29 cellular contexts compared by ENCODE assay signal in the genomic region with DNA sequence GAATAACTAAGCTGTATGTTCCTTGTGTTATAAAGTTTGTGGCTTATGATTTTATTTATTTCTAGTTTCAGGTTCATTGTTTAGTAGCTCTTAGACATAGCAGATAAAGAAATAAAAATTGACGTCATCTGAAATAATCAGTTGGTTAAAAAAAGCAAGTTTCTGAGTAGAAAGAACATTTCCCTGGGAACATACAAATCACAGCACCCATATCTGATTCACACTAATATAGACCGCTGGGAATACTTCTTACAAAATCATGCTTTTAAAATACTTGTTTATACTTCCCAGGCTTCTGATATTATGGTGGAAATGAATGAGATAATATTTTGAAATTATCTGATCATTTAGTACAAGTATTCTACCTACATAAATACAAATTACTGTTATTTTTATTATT.
"Had no signal": no experiment of that assay in that cellular context is flagged by ENCODE, and none has a peak within 500 bp of the region (broad histone marks: within the 10 kb centered on the region; RNA-seq: fewer than 3 reads in every experiment).

No MANE protein-coding gene starts in this region.

- FAIRE-seq: pancreas had no signal

- H3K4me1 ChIP-seq: pancreas, prostate gland, right atrium auricular region, spleen, suprapubic skin, tibial artery, transverse colon, upper lobe of right lung, uterus had no signal

- H3K27me3 ChIP-seq: pancreas, right atrium auricular region, testis, upper lobe of right lung, uterus had no signal

- H3K9me3 ChIP-seq: neutrophil, pancreas, prostate gland, right atrium auricular region, spleen, suprapubic skin, testis, transverse colon, upper lobe of right lung, uterus had no signal

- H3K36me3 ChIP-seq: neutrophil, pancreas, prostate gland, right atrium auricular region, spleen, suprapubic skin, tibial artery, transverse colon, upper lobe of right lung, uterus had no signal

- H3K4me2 ChIP-seq: smooth muscle cell had no signal

- DNase-seq: naive thymus-derived CD8-positive, alpha-beta T cell; nephron progenitor cell; nucleus accumbens; pancreas; retina; spleen; stimulated activated CD4-positive, alpha-beta T cell treated with anti-CD3 and anti-CD28 coated beads, Interleukin-12 subunit alpha, Interleukin-12 subunit beta, amount 100 ng/mL, for 4 hours; stimulated activated CD4-positive, alpha-beta T cell treated with anti-CD3 and anti-CD28 coated beads, Interleukin-1b, Interleukin-23, amount 100 ng/mL, for 48 hours; stimulated activated CD4-positive, alpha-beta T cell treated with anti-CD3 and anti-CD28 coated beads, Interleukin-4, amount 100 ng/mL, for 1 hour; stimulated activated CD4-positive, alpha-beta T cell treated with anti-CD3 and anti-CD28 coated beads, Interleukin-4, amount 100 ng/mL, for 4 hours; stimulated activated CD8-positive, alpha-beta memory T cell treated with anti-CD3 and anti-CD28 coated beads, Interleukin-4, amount 100 ng/mL, for 48 hours; stimulated activated naive CD4-positive, alpha-beta T cell; stimulated activated naive CD8-positive, alpha-beta T cell treated with anti-CD3 and anti-CD28 coated beads, Interleukin-15, amount 100 ng/mL, for 72 hours; stimulated activated naive CD8-positive, alpha-beta T cell treated with anti-CD3 and anti-CD28 coated beads, Interleukin-15, Interleukin-2, amounts not matched to agents 100 U/mL and 50 U/mL, for 24 hours; substantia nigra; testis; tibial artery; transverse colon; upper lobe of right lung; uterus had no signal

- H3K4me3 ChIP-seq: pancreas, prostate gland, right atrium auricular region, skin epidermis, smooth muscle cell, spleen, suprapubic skin, testis, tibial artery, transverse colon, upper lobe of right lung, uterus had no signal

- ATAC-seq: naive thymus-derived CD8-positive, alpha-beta T cell; natural killer cell treated with Interleukin-12 subunit alpha and Interleukin-12 subunit beta and Interleukin-15 and Interleukin-18, amount 100 ng/mL, for 72 hours; pancreas; sciatic nerve; stimulated activated memory B cell treated with anti-CD40 and anti-IgM and Interleukin-4, amounts not matched to agents 10 μg/mL and 1 μg/mL and 100 μg/mL, for 72 hours; stimulated activated naive CD8-positive, alpha-beta T cell treated with anti-CD3 and anti-CD28 coated beads, Interleukin-15, amount 100 ng/mL, for 72 hours; stimulated activated naive CD8-positive, alpha-beta T cell treated with anti-CD3 and anti-CD28 coated beads, Interleukin-15, Interleukin-2, amounts not matched to agents 100 U/mL and 50 U/mL, for 24 hours; upper lobe of right lung had no signal

- H3K27ac ChIP-seq: neutrophil, pancreas, prostate gland, right atrium auricular region, skin epidermis, spleen, suprapubic skin, testis, tibial artery, transverse colon, upper lobe of right lung, uterus had no signal
